7 cellular contexts compared by ENCODE assay signal in genomic region chr19:8396563-8397203, GRCh38. TPM values are rescaled to one million over a fixed set of nuclear protein-coding genes. Genes with fewer than 3 reads are reported as not detected.
DNase-seq lines count a peak whose midpoint lies in the region; ATAC-seq and TF ChIP-seq lines count a peak whose summit lies in the region.

No MANE protein-coding gene starts in this region.

- H2AFZ ChIP-seq in OCI-LY3 (ENCODE audit: low read depth, low read length): no peak overlapping the region

- TF ChIP-seq EP300 in stomach (IDR thresholded peaks at IDR 0.05): no peak

- 34 to 59% (median 42%) methylated on average over 17 to 22 of the region's 22 CpGs for WGBS in stomach, 5 donors

- H3K36me3 ChIP-seq in OCI-LY3 (replicated peaks; ENCODE audit: low read depth, low read length): peaks cover 4% of the 10 kb centered on the region
- peaks cover 18 to 38% (median 34%) of the 10 kb centered on the region in 4 donors for H3K36me3 ChIP-seq in stomach

- H3K27me3 ChIP-seq in OCI-LY3 (ENCODE audit: low read depth, low read length): no peaks in the 10 kb centered on the region
- no peaks in the 10 kb centered on the region for H3K27me3 ChIP-seq in stomach

- no peak overlapping the region for H3K9ac ChIP-seq in OCI-LY3 (ENCODE audit: low read length)

- no peaks in the 10 kb centered on the region for H3K9me3 Mint-ChIP-seq in natural killer cell treated with Interleukin-12 subunit alpha and Interleukin-12 subunit beta and Interleukin-15 and Interleukin-18, amount 100 ng/mL, for 72 hours

- H3K9me3 ChIP-seq in OCI-LY3 (ENCODE audit: insufficient read depth, low read length) (no peaks in the 10 kb centered on the region), stomach (no peaks in the 10 kb centered on the region)

- H3K4me3 ChIP-seq in OCI-LY3 (ENCODE audit: low read length) (no peak overlapping the region), stomach (no peak overlapping the region)

- H3K27me3 Mint-ChIP-seq in natural killer cell treated with Interleukin-12 subunit alpha and Interleukin-12 subunit beta and Interleukin-15 and Interleukin-18, amount 100 ng/mL, for 72 hours: no peaks in the 10 kb centered on the region

- H3K4me1 Mint-ChIP-seq in natural killer cell treated with Interleukin-12 subunit alpha and Interleukin-12 subunit beta and Interleukin-15 and Interleukin-18, amount 100 ng/mL, for 72 hours (ENCODE audit: low read depth in 2 of 2): peaks cover 20 to 30% of the 10 kb centered on the region in 2 donors

- DNase-seq in GM19240 (ENCODE audit: insufficient read length, low spot score): peak; percentile 42
- DNase-seq in activated T-cell treated with anti-CD3 and anti-CD28 coated beads for 48 hours (ENCODE audit: low read depth): peak; percentile 65
- DNase-seq in epithelial cell of prostate (ENCODE audit: low read depth, low spot score): no peak
- DNase-seq in natural killer cell treated with Interleukin-12 subunit alpha and Interleukin-12 subunit beta and Interleukin-15 and Interleukin-18, amount 100 ng/mL, for 72 hours (ENCODE audit: low spot score): peak; percentile 79
- peak; percentile 75 for DNase-seq in stomach
- DNase-seq in NCI-H1417 treated with DMSO at 0.1 percent for 48 hours (lab: John Stamatoyannopoulos, UW): no peak

- H3K27ac Mint-ChIP-seq in natural killer cell treated with Interleukin-12 subunit alpha and Interleukin-12 subunit beta and Interleukin-15 and Interleukin-18, amount 100 ng/mL, for 72 hours: peak overlapping the region; percentile 65 to 91

- H3K4me1 ChIP-seq in OCI-LY3 (ENCODE audit: low read length) (no peaks in the 10 kb centered on the region), stomach (peaks cover 51 to 69% (median 67%) of the 10 kb centered on the region in 4 donors)

- peak; percentile 72 to 86 for ATAC-seq in natural killer cell treated with Interleukin-12 subunit alpha and Interleukin-12 subunit beta and Interleukin-15 and Interleukin-18, amount 100 ng/mL, for 72 hours

- H3K79me2 ChIP-seq in OCI-LY3 (ENCODE audit: low read length): peaks cover 58% of the 10 kb centered on the region

- no peak overlapping the region for H3K27ac ChIP-seq in OCI-LY3 (ENCODE audit: low read length)
- peak overlapping the region; percentile 6 for H3K27ac ChIP-seq in epithelial cell of prostate
- H3K27ac ChIP-seq in stomach: peak overlapping the region in 4 of 5 donors; percentile 11 to 100 (median 48)

- no peak overlapping the region for H3K4me2 ChIP-seq in OCI-LY3 (ENCODE audit: low read length)

- no peak for TF ChIP-seq POLR2A in stomach (IDR thresholded peaks at IDR 0.05)

- no peak overlapping the region for H3K4me3 Mint-ChIP-seq in natural killer cell treated with Interleukin-12 subunit alpha and Interleukin-12 subunit beta and Interleukin-15 and Interleukin-18, amount 100 ng/mL, for 72 hours

- intact Hi-C loops in stomach (cut with DNase I; ENCODE audit: low total_unique reads): no loop called here

- peaks cover 59% of the 10 kb centered on the region for H4K20me1 ChIP-seq in OCI-LY3 (ENCODE audit: insufficient read depth, low read length)

- TF ChIP-seq CTCF in OCI-LY3 (IDR thresholded peaks at IDR 0.05; ENCODE audit: low read depth, low read length): peak; percentile 55
- peak in 4 of 7 experiments; percentile 35 to 68 (median 56) for TF ChIP-seq CTCF in stomach (IDR thresholded peaks at IDR 0.05)

- no peaks in the 10 kb centered on the region for H3K36me3 Mint-ChIP-seq in natural killer cell treated with Interleukin-12 subunit alpha and Interleukin-12 subunit beta and Interleukin-15 and Interleukin-18, amount 100 ng/mL, for 72 hours

RNA-seq across cellular contexts. Expression of gene RAB11B, which starts 6.5 kb away (rescaled TPM):
- 100 to 1,000 TPM; 102 to 105 TPM for total RNA-seq in natural killer cell treated with Interleukin-12 subunit alpha and Interleukin-12 subunit beta and Interleukin-15 and Interleukin-18, amount 100 ng/mL, for 72 hours
- 100 to 1,000 TPM in 2 of 5 donors, 10 to 100 TPM in 3; 47.7 to 108 (median 79.9) TPM for total RNA-seq in stomach
- polyA plus RNA-seq in stomach: 100 to 1,000 TPM in 1 of 3 donors, 10 to 100 TPM in 2; 57.5 to 116 (median 78.8) TPM

RNA-seq across cellular contexts. Expression of gene MARCHF2, which starts 16.4 kb away (rescaled TPM):
- total RNA-seq in natural killer cell treated with Interleukin-12 subunit alpha and Interleukin-12 subunit beta and Interleukin-15 and Interleukin-18, amount 100 ng/mL, for 72 hours: 10 to 100 TPM; 13.7 to 17.0 TPM
- 10 to 100 TPM; 24.3 to 98.2 (median 33.4) TPM for total RNA-seq in stomach
- 10 to 100 TPM; 23.5 to 43.4 (median 38.2) TPM for polyA plus RNA-seq in stomach

RNA-seq across cellular contexts. Expression of gene ANGPTL4, which starts 32.7 kb away (rescaled TPM):
- 1 to 10 TPM in 1 of 2 donors, not detected in 1; 1.8 TPM for total RNA-seq in natural killer cell treated with Interleukin-12 subunit alpha and Interleukin-12 subunit beta and Interleukin-15 and Interleukin-18, amount 100 ng/mL, for 72 hours
- 100 to 1,000 TPM in 1 of 5 donors, 10 to 100 TPM in 2, 1 to 10 TPM in 2; 4.8 to 276 (median 19.8) TPM for total RNA-seq in stomach
- 10 to 100 TPM in 2 of 3 donors, 1 to 10 TPM in 1; 4.1 to 62.9 (median 22.9) TPM for polyA plus RNA-seq in stomach

RNA-seq across cellular contexts. Expression of gene HNRNPM, which starts 48.1 kb away (rescaled TPM):
- total RNA-seq in natural killer cell treated with Interleukin-12 subunit alpha and Interleukin-12 subunit beta and Interleukin-15 and Interleukin-18, amount 100 ng/mL, for 72 hours: 100 to 1,000 TPM; 259 to 373 TPM
- total RNA-seq in stomach: 100 to 1,000 TPM in 3 of 5 donors, 10 to 100 TPM in 2; 54.3 to 664 (median 107) TPM
- 100 to 1,000 TPM in 1 of 3 donors, 10 to 100 TPM in 2; 87.3 to 110 (median 90.0) TPM for polyA plus RNA-seq in stomach

RNA-seq across cellular contexts. Expression of gene KANK3, which starts 53.6 kb away (rescaled TPM):
- 1 to 10 TPM; 1.5 to 4.4 TPM for total RNA-seq in natural killer cell treated with Interleukin-12 subunit alpha and Interleukin-12 subunit beta and Interleukin-15 and Interleukin-18, amount 100 ng/mL, for 72 hours
- total RNA-seq in stomach: 10 to 100 TPM in 2 of 5 donors, 1 to 10 TPM in 2, not detected in 1; 4.4 to 72.4 (median 8.8) TPM
- polyA plus RNA-seq in stomach: 10 to 100 TPM in 1 of 3 donors, 1 to 10 TPM in 2; 4.8 to 10.7 (median 7.1) TPM

Comparison
In these comparisons a context has a peak if more than half of its experiments do, and no peak if none do; other contexts are left out.
1. DNase-seq: peak in GM19240 (single experiment), activated T-cell treated with anti-CD3 and anti-CD28 coated beads for 48 hours (single experiment), natural killer cell treated with Interleukin-12 subunit alpha and Interleukin-12 subunit beta and Interleukin-15 and Interleukin-18, amount 100 ng/mL, for 72 hours (single experiment) and stomach (single experiment); none in epithelial cell of prostate (single experiment) and NCI-H1417 treated with DMSO at 0.1 percent for 48 hours (single experiment).